ENCODE assay signal across 3 cellular contexts in the genomic region with DNA sequence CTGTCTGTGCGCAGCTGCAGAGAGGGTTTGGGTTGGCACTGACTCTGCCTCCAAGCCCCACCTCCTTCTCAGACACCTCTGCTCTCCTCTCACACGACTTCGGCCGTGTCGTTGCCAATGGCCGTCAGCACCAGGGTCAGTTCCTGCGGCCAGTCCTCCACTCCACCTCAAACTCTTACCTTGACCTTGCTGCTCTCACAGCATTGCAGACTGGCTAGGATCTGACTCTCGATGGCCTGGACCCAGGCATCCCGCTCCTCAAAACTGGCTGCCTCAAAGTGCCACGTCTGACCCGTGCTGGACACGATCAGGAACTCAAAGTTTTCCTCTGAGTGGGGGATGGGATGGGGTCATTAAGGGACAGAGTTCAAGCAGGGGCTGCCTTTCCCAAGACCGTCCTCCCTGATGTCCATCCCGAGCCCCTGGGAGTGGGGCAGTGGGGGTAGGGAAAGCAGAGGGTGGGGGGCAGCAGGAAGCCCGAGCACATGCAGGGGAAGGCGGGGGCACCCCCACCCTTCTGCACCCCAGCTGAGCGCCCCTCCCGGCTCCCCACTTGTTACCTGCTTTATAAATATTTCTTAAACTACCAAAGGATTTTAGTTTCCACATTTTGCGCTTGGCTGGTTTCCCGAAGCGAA.
TF ChIP-seq lines count a peak whose summit lies in the region.

No MANE protein-coding gene starts in this region.

TF ChIP-seq in SK-N-SH, 30 proteins besides CTCF, POLR2A, EP300 and RAD21:
- TF ChIP-seq, protein P1, sequence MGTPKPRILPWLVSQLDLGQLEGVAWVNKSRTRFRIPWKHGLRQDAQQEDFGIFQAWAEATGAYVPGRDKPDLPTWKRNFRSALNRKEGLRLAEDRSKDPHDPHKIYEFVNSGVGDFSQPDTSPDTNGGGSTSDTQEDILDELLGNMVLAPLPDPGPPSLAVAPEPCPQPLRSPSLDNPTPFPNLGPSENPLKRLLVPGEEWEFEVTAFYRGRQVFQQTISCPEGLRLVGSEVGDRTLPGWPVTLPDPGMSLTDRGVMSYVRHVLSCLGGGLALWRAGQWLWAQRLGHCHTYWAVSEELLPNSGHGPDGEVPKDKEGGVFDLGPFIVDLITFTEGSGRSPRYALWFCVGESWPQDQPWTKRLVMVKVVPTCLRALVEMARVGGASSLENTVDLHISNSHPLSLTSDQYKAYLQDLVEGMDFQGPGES (IDR thresholded peaks at IDR 0.05; ENCODE audit: low read depth, low read length): no peak
- TF ChIP-seq, protein P2, sequence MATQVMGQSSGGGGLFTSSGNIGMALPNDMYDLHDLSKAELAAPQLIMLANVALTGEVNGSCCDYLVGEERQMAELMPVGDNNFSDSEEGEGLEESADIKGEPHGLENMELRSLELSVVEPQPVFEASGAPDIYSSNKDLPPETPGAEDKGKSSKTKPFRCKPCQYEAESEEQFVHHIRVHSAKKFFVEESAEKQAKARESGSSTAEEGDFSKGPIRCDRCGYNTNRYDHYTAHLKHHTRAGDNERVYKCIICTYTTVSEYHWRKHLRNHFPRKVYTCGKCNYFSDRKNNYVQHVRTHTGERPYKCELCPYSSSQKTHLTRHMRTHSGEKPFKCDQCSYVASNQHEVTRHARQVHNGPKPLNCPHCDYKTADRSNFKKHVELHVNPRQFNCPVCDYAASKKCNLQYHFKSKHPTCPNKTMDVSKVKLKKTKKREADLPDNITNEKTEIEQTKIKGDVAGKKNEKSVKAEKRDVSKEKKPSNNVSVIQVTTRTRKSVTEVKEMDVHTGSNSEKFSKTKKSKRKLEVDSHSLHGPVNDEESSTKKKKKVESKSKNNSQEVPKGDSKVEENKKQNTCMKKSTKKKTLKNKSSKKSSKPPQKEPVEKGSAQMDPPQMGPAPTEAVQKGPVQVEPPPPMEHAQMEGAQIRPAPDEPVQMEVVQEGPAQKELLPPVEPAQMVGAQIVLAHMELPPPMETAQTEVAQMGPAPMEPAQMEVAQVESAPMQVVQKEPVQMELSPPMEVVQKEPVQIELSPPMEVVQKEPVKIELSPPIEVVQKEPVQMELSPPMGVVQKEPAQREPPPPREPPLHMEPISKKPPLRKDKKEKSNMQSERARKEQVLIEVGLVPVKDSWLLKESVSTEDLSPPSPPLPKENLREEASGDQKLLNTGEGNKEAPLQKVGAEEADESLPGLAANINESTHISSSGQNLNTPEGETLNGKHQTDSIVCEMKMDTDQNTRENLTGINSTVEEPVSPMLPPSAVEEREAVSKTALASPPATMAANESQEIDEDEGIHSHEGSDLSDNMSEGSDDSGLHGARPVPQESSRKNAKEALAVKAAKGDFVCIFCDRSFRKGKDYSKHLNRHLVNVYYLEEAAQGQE (IDR thresholded peaks at IDR 0.05; ENCODE audit: low read depth, low read length): peak; percentile 82; the same call in 1 of the 2 replicates
- TF ChIP-seq, protein P3, sequence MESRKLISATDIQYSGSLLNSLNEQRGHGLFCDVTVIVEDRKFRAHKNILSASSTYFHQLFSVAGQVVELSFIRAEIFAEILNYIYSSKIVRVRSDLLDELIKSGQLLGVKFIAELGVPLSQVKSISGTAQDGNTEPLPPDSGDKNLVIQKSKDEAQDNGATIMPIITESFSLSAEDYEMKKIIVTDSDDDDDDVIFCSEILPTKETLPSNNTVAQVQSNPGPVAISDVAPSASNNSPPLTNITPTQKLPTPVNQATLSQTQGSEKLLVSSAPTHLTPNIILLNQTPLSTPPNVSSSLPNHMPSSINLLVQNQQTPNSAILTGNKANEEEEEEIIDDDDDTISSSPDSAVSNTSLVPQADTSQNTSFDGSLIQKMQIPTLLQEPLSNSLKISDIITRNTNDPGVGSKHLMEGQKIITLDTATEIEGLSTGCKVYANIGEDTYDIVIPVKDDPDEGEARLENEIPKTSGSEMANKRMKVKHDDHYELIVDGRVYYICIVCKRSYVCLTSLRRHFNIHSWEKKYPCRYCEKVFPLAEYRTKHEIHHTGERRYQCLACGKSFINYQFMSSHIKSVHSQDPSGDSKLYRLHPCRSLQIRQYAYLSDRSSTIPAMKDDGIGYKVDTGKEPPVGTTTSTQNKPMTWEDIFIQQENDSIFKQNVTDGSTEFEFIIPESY (IDR thresholded peaks at IDR 0.05; ENCODE audit: borderline replicate concordance, low read depth): no peak
- TF ChIP-seq GABPA (IDR thresholded peaks at IDR 0.05; ENCODE audit: low read depth): no peak
- TF ChIP-seq TAF1 (IDR thresholded peaks at IDR 0.05; ENCODE audit: borderline replicate concordance, low read depth, low read length): no peak
- TF ChIP-seq EZH2phosphoT487 (IDR thresholded peaks at IDR 0.05; ENCODE audit: borderline replicate concordance, low read depth): no peak

TF ChIP-seq in SK-N-SH treated with all-trans-retinoic acid at 6 μM for 48 hours, 23 proteins besides CTCF, POLR2A, EP300 and RAD21 (continued from another document and continues in another):
- no peak for TF ChIP-seq SNAI2 (CRISPR knock-in tag; IDR thresholded peaks at IDR 0.05)
- TF ChIP-seq, protein P4, sequence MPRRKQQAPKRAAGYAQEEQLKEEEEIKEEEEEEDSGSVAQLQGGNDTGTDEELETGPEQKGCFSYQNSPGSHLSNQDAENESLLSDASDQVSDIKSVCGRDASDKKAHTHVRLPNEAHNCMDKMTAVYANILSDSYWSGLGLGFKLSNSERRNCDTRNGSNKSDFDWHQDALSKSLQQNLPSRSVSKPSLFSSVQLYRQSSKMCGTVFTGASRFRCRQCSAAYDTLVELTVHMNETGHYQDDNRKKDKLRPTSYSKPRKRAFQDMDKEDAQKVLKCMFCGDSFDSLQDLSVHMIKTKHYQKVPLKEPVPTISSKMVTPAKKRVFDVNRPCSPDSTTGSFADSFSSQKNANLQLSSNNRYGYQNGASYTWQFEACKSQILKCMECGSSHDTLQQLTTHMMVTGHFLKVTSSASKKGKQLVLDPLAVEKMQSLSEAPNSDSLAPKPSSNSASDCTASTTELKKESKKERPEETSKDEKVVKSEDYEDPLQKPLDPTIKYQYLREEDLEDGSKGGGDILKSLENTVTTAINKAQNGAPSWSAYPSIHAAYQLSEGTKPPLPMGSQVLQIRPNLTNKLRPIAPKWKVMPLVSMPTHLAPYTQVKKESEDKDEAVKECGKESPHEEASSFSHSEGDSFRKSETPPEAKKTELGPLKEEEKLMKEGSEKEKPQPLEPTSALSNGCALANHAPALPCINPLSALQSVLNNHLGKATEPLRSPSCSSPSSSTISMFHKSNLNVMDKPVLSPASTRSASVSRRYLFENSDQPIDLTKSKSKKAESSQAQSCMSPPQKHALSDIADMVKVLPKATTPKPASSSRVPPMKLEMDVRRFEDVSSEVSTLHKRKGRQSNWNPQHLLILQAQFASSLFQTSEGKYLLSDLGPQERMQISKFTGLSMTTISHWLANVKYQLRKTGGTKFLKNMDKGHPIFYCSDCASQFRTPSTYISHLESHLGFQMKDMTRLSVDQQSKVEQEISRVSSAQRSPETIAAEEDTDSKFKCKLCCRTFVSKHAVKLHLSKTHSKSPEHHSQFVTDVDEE (CRISPR knock-in tag; IDR thresholded peaks at IDR 0.05): no peak
- TF ChIP-seq, protein P5, sequence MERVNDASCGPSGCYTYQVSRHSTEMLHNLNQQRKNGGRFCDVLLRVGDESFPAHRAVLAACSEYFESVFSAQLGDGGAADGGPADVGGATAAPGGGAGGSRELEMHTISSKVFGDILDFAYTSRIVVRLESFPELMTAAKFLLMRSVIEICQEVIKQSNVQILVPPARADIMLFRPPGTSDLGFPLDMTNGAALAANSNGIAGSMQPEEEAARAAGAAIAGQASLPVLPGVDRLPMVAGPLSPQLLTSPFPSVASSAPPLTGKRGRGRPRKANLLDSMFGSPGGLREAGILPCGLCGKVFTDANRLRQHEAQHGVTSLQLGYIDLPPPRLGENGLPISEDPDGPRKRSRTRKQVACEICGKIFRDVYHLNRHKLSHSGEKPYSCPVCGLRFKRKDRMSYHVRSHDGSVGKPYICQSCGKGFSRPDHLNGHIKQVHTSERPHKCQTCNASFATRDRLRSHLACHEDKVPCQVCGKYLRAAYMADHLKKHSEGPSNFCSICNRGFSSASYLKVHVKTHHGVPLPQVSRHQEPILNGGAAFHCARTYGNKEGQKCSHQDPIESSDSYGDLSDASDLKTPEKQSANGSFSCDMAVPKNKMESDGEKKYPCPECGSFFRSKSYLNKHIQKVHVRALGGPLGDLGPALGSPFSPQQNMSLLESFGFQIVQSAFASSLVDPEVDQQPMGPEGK (CRISPR knock-in tag; IDR thresholded peaks at IDR 0.05; ENCODE audit: borderline replicate concordance): no peak
- TF ChIP-seq CSDC2 (CRISPR knock-in tag; IDR thresholded peaks at IDR 0.05): no peak
- TF ChIP-seq BACH2 (CRISPR knock-in tag; IDR thresholded peaks at IDR 0.05; ENCODE audit: borderline replicate concordance): no peak
- no peak for TF ChIP-seq OSR1 (CRISPR knock-in tag; IDR thresholded peaks at IDR 0.05)
- TF ChIP-seq GLIS3 (CRISPR knock-in tag; IDR thresholded peaks at IDR 0.05): no peak
- TF ChIP-seq ZNF565 (CRISPR knock-in tag; conservative IDR thresholded peaks at IDR 0.05; ENCODE audit: low read depth): no peak
- TF ChIP-seq, protein P6, sequence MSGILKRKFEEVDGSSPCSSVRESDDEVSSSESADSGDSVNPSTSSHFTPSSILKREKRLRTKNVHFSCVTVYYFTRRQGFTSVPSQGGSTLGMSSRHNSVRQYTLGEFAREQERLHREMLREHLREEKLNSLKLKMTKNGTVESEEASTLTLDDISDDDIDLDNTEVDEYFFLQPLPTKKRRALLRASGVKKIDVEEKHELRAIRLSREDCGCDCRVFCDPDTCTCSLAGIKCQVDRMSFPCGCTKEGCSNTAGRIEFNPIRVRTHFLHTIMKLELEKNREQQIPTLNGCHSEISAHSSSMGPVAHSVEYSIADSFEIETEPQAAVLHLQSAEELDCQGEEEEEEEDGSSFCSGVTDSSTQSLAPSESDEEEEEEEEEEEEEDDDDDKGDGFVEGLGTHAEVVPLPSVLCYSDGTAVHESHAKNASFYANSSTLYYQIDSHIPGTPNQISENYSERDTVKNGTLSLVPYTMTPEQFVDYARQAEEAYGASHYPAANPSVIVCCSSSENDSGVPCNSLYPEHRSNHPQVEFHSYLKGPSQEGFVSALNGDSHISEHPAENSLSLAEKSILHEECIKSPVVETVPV (CRISPR knock-in tag; IDR thresholded peaks at IDR 0.05): no peak
- no peak for TF ChIP-seq ISL1 (CRISPR knock-in tag; IDR thresholded peaks at IDR 0.05)
- TF ChIP-seq ZNF8 (CRISPR knock-in tag; IDR thresholded peaks at IDR 0.05): no peak

TF ChIP-seq in GM12891, 5 proteins besides CTCF, POLR2A, EP300 and RAD21 (continued from another document):
- TF ChIP-seq SPI1 (IDR thresholded peaks at IDR 0.05; ENCODE audit: low read depth, low read length): no peak
